ENCODE assay signal across 25 cellular contexts in the genomic region with DNA sequence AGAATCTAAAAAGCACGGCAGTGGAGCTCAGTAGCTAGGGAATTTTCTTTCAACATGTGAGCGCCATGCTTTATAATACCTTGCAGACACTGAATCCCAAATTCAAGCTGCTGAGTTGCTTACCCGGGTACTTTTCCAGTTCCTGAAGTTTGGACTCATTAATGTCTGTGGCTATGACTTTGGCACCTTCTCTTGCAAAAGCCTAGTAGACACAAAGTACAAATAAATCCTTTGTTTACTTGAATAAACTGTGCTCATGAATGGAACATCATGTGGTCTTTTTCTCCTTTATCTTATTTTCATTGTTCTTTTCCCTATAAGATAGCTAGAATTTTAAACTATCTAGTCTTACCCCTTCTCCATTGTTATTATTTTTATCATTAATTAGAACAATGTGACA.
A peak's percentile ranks its signal among the peaks of the same experiment; 100 is the strongest.
DNase-seq lines count a peak whose midpoint lies in the region; ATAC-seq lines count a peak whose summit lies in the region.
"Had no signal": no experiment of that assay in that cellular context is flagged by ENCODE, and none has a peak within 500 bp of the region (broad histone marks: within the 10 kb centered on the region; RNA-seq: fewer than 3 reads in every experiment).

No MANE protein-coding gene starts in this region.

- no peak overlapping the region for H3K4me3 Mint-ChIP-seq in activated T-cell treated with anti-CD3 and anti-CD28 coated beads, Interleukin-2, amount 50 U/mL, for 24 hours
- H3K4me3 Mint-ChIP-seq: B cell; CD8-positive, alpha-beta T cell; GM23338; HFFc6 had no signal

- peak overlapping the region; percentile 65 for H3K27ac ChIP-seq in caudate nucleus (ENCODE audit: low read depth, low read length)
- peak overlapping the region; percentile 60 for H3K27ac ChIP-seq in layer of hippocampus (ENCODE audit: low read depth, low read length)
- H3K27ac ChIP-seq: C4-2B, KMS-11, PC-9, SJCRH30 had no signal

- peaks cover 42% of the 10 kb centered on the region for H3K4me1 Mint-ChIP-seq in activated T-cell treated with anti-CD3 and anti-CD28 coated beads, Interleukin-2, amount 50 U/mL, for 24 hours (ENCODE audit: low read depth)

- no peak overlapping the region for H3K27ac Mint-ChIP-seq in activated T-cell treated with anti-CD3 and anti-CD28 coated beads, Interleukin-2, amount 50 U/mL, for 24 hours
- H3K27ac Mint-ChIP-seq: B cell; CD8-positive, alpha-beta T cell; GM23338; HFFc6 had no signal

- DNase-seq in caudate nucleus (lab: John Stamatoyannopoulos, UW) (no peak), midbrain (lab: John Stamatoyannopoulos, UW) (peak; percentile 61), superior temporal gyrus (ENCODE audit: extremely low spot score) (peak; percentile 80)
- DNase-seq in activated T-cell treated with anti-CD3 and anti-CD28 coated beads, Interleukin-2, amount 50 U/mL, for 24 hours = no peak
- DNase-seq: Caco-2; CD8-positive, alpha-beta T cell; GDM1; HFFc6; IMR-90; MM.1S; NCI-H2029 treated with DMSO at 0.1 percent for 48 hours; NCI-H446 treated with DMSO at 0.1 percent for 48 hours; NCI-H526; PC-9; SJCRH30 had no signal

- H3K36me3 Mint-ChIP-seq in activated T-cell treated with anti-CD3 and anti-CD28 coated beads, Interleukin-2, amount 50 U/mL, for 24 hours (ENCODE audit: low read depth) = peaks cover 11% of the 10 kb centered on the region

- no peaks in the 10 kb centered on the region for H3K9me3 Mint-ChIP-seq in activated T-cell treated with anti-CD3 and anti-CD28 coated beads, Interleukin-2, amount 50 U/mL, for 24 hours
- H3K9me3 Mint-ChIP-seq: CD8-positive, alpha-beta T cell; GM23338; HFFc6 had no signal

- no peaks in the 10 kb centered on the region for H3K27me3 Mint-ChIP-seq in activated T-cell treated with anti-CD3 and anti-CD28 coated beads, Interleukin-2, amount 50 U/mL, for 24 hours
- H3K27me3 Mint-ChIP-seq: B cell had no signal

- H3K27me3 ChIP-seq in layer of hippocampus (ENCODE audit: control insufficient read depth, insufficient read depth, low read length) = no peaks in the 10 kb centered on the region
- H3K27me3 ChIP-seq: SJCRH30 had no signal

- ATAC-seq in HG02759 (IDR thresholded peaks at IDR 0.05; ENCODE audit: unreplicated experiment) = no peak
- ATAC-seq in HG02852 (IDR thresholded peaks at IDR 0.05; ENCODE audit: unreplicated experiment) = no peak
- no peak for ATAC-seq in GM21367 (IDR thresholded peaks at IDR 0.05; ENCODE audit: unreplicated experiment)
- ATAC-seq: CD8-positive, alpha-beta T cell; GM12878; GM23338; Right ventricle myocardium inferior had no signal

Comparison
In these comparisons a context has a peak if more than half of its experiments do, and no peak if none do; other contexts are left out.
1. DNase-seq: peak in midbrain (single experiment) and superior temporal gyrus (single experiment); none in caudate nucleus (0 of 61) and activated T-cell treated with anti-CD3 and anti-CD28 coated beads, Interleukin-2, amount 50 U/mL, for 24 hours (single experiment).